Comparison of ENCODE assay signal across 18 cellular contexts in genomic region chr6:90072501-90072900, GRCh38.
DNase-seq lines count a peak whose midpoint lies in the region; ATAC-seq, FAIRE-seq and TF ChIP-seq lines count a peak whose summit lies in the region.
"Had no signal": no experiment of that assay in that cellular context is flagged by ENCODE, and none has a peak within 500 bp of the region (broad histone marks: within the 10 kb centered on the region; RNA-seq: fewer than 3 reads in every experiment).

No MANE protein-coding gene starts in this region.

- no peaks in the 10 kb centered on the region for H3K9me3 ChIP-seq in T-helper 17 cell (ENCODE audit: control insufficient read depth, low read length, poor library complexity, severe bottlenecking)
- H3K9me3 ChIP-seq: testis had no signal

- peak; percentile 26 for DNase-seq in activated CD4-positive, alpha-beta memory T cell treated with anti-CD3 and anti-CD28 coated beads for 36 hours
- DNase-seq in activated CD4-positive, alpha-beta memory T cell treated with anti-CD3 and anti-CD28 coated beads, Interleukin-2, amount 10 ng/mL, durations not matched to agents 7 days and 5 days = no peak
- DNase-seq in T-helper 17 cell (no peak), bronchial epithelial cell (ENCODE audit: low read depth) (peak; percentile 40), hypothalamus (lab: John Stamatoyannopoulos, UW) (no peak), mesothelial cell of epicardium (ENCODE audit: low spot score in 2 of 2, unreplicated experiment in 2 of 2) (no peak), NCI-H1048 (lab: John Stamatoyannopoulos, UW) (no peak)
- DNase-seq: ACHN, DMS153, H9, NCI-H1105, NCI-H2081 treated with DMSO at 0.1 percent for 48 hours, NCI-H510A treated with DMSO at 0.1 percent for 48 hours, testis had no signal

- CTCF ChIA-PET in activated CD4-positive, alpha-beta memory T cell treated with anti-CD3 and anti-CD28 coated beads for 36 hours (lab: Charles Lee) = interaction anchor here (1.0 to 1.6 kb wide), 2 partner anchors 28 to 132 kb away, joined by 3 to 6 read pairs; no protein-coding TSS in a partner anchor
- CTCF ChIA-PET in activated CD4-positive, alpha-beta memory T cell treated with anti-CD3 and anti-CD28 coated beads, Interleukin-2, amount 10 ng/mL, durations not matched to agents 7 days and 5 days (lab: Charles Lee) = interaction anchor here (1.2 kb wide), 1 partner anchor 132 kb away, joined by 4 read pairs; no protein-coding TSS in a partner anchor

- no peak for ATAC-seq in T-helper 17 cell
- peak; percentile 52 for ATAC-seq in stimulated activated memory B cell treated with anti-CD40 and anti-IgM and Interleukin-4, amounts not matched to agents 10 μg/mL and 1 μg/mL and 100 μg/mL, for 72 hours

- no peaks in the 10 kb centered on the region for H3K36me3 ChIP-seq in bronchial epithelial cell (ENCODE audit: control insufficient read depth, insufficient read depth, low read length)

- H3K9me3 Mint-ChIP-seq in activated CD4-positive, alpha-beta memory T cell treated with anti-CD3 and anti-CD28 coated beads for 36 hours = no peaks in the 10 kb centered on the region
- H3K9me3 Mint-ChIP-seq in activated CD4-positive, alpha-beta memory T cell treated with anti-CD3 and anti-CD28 coated beads, Interleukin-2, amount 10 ng/mL, durations not matched to agents 7 days and 5 days = no peaks in the 10 kb centered on the region
- no peaks in the 10 kb centered on the region for H3K9me3 Mint-ChIP-seq in stimulated activated memory B cell treated with anti-CD40 and anti-IgM and Interleukin-4, amounts not matched to agents 10 μg/mL and 1 μg/mL and 100 μg/mL, for 72 hours
- no peaks in the 10 kb centered on the region for H3K9me3 Mint-ChIP-seq in mesothelial cell of epicardium
- H3K9me3 Mint-ChIP-seq: CD14-positive monocyte; dendritic cell treated with granulocyte-macrophage colony-stimulating factor and Interleukin-4, amounts not matched to agents 40 ng/mL and 50 ng/mL, for 4 days; H9 had no signal

- intact Hi-C loops in activated CD4-positive, alpha-beta memory T cell treated with anti-CD3 and anti-CD28 coated beads for 36 hours (cut with micrococcal nuclease) = no loop called here

- no peaks in the 10 kb centered on the region for H3K27me3 Mint-ChIP-seq in activated CD4-positive, alpha-beta memory T cell treated with anti-CD3 and anti-CD28 coated beads for 36 hours
- H3K27me3 Mint-ChIP-seq in activated CD4-positive, alpha-beta memory T cell treated with anti-CD3 and anti-CD28 coated beads, Interleukin-2, amount 10 ng/mL, durations not matched to agents 7 days and 5 days = peaks cover 30% of the 10 kb centered on the region
- peaks cover 11% of the 10 kb centered on the region for H3K27me3 Mint-ChIP-seq in T-helper 17 cell
- no peaks in the 10 kb centered on the region for H3K27me3 Mint-ChIP-seq in stimulated activated memory B cell treated with anti-CD40 and anti-IgM and Interleukin-4, amounts not matched to agents 10 μg/mL and 1 μg/mL and 100 μg/mL, for 72 hours
- H3K27me3 Mint-ChIP-seq in mesothelial cell of epicardium (ENCODE audit: low read depth) = no peaks in the 10 kb centered on the region
- H3K27me3 Mint-ChIP-seq: dendritic cell treated with granulocyte-macrophage colony-stimulating factor and Interleukin-4, amounts not matched to agents 40 ng/mL and 50 ng/mL, for 4 days had no signal

- POLR2A ChIA-PET in activated CD4-positive, alpha-beta memory T cell treated with anti-CD3 and anti-CD28 coated beads for 36 hours (lab: Charles Lee) = interaction anchor here (0.8 kb wide), 1 partner anchor 64 kb away, joined by 4 read pairs; no protein-coding TSS in a partner anchor
- POLR2A ChIA-PET in activated CD4-positive, alpha-beta memory T cell treated with anti-CD3 and anti-CD28 coated beads, Interleukin-2, amount 10 ng/mL, durations not matched to agents 7 days and 5 days (lab: Charles Lee) = interaction anchor here (0.9 to 1.4 kb wide), 2 partner anchors 10 to 12 kb away, joined by 3 read pairs; no protein-coding TSS in a partner anchor

- H3K4me3 ChIP-seq in bronchial epithelial cell (ENCODE audit: low read depth, low read length) = no peak overlapping the region
- H3K4me3 ChIP-seq: testis had no signal

- peaks cover 93% of the 10 kb centered on the region for H3K4me1 Mint-ChIP-seq in activated CD4-positive, alpha-beta memory T cell treated with anti-CD3 and anti-CD28 coated beads for 36 hours (ENCODE audit: low read depth)
- H3K4me1 Mint-ChIP-seq in activated CD4-positive, alpha-beta memory T cell treated with anti-CD3 and anti-CD28 coated beads, Interleukin-2, amount 10 ng/mL, durations not matched to agents 7 days and 5 days = peaks cover 38% of the 10 kb centered on the region
- H3K4me1 Mint-ChIP-seq in T-helper 17 cell (peaks cover 57% of the 10 kb centered on the region), mesothelial cell of epicardium (peaks cover 20% of the 10 kb centered on the region)
- H3K4me1 Mint-ChIP-seq in stimulated activated memory B cell treated with anti-CD40 and anti-IgM and Interleukin-4, amounts not matched to agents 10 μg/mL and 1 μg/mL and 100 μg/mL, for 72 hours = peaks cover 93% of the 10 kb centered on the region

- TF ChIP-seq CTCF in bronchial epithelial cell (IDR thresholded peaks at IDR 0.05; ENCODE audit: insufficient read depth, low read length, severe bottlenecking) (no peak), mesothelial cell of epicardium (IDR thresholded peaks at IDR 0.05; ENCODE audit: unreplicated experiment) (no peak)

- FAIRE-seq in bronchial epithelial cell (lab: Jason Lieb, UNC) = no peak
- FAIRE-seq: frontal cortex had no signal

- H3K27me3 ChIP-seq in bronchial epithelial cell (ENCODE audit: control insufficient read depth, insufficient read depth, low read length) = no peaks in the 10 kb centered on the region
- H3K27me3 ChIP-seq: testis had no signal

- H3K36me3 Mint-ChIP-seq in activated CD4-positive, alpha-beta memory T cell treated with anti-CD3 and anti-CD28 coated beads for 36 hours = peaks cover 47% of the 10 kb centered on the region
- H3K36me3 Mint-ChIP-seq in activated CD4-positive, alpha-beta memory T cell treated with anti-CD3 and anti-CD28 coated beads, Interleukin-2, amount 10 ng/mL, durations not matched to agents 7 days and 5 days (ENCODE audit: low read depth) = peaks cover 37% of the 10 kb centered on the region
- H3K36me3 Mint-ChIP-seq in T-helper 17 cell (ENCODE audit: low read depth) (peaks cover 15% of the 10 kb centered on the region), mesothelial cell of epicardium (no peaks in the 10 kb centered on the region)
- H3K36me3 Mint-ChIP-seq in stimulated activated memory B cell treated with anti-CD40 and anti-IgM and Interleukin-4, amounts not matched to agents 10 μg/mL and 1 μg/mL and 100 μg/mL, for 72 hours = peaks cover 76% of the 10 kb centered on the region
- H3K36me3 Mint-ChIP-seq: CD14-positive monocyte had no signal

- peak overlapping the region; percentile 70 for H3K27ac Mint-ChIP-seq in activated CD4-positive, alpha-beta memory T cell treated with anti-CD3 and anti-CD28 coated beads for 36 hours
- no peak overlapping the region for H3K27ac Mint-ChIP-seq in activated CD4-positive, alpha-beta memory T cell treated with anti-CD3 and anti-CD28 coated beads, Interleukin-2, amount 10 ng/mL, durations not matched to agents 7 days and 5 days
- H3K27ac Mint-ChIP-seq in T-helper 17 cell (peak overlapping the region; percentile 56), mesothelial cell of epicardium (no peak overlapping the region)
- H3K27ac Mint-ChIP-seq in stimulated activated memory B cell treated with anti-CD40 and anti-IgM and Interleukin-4, amounts not matched to agents 10 μg/mL and 1 μg/mL and 100 μg/mL, for 72 hours = peak overlapping the region; percentile 66
- H3K27ac Mint-ChIP-seq: CD14-positive monocyte; dendritic cell treated with granulocyte-macrophage colony-stimulating factor and Interleukin-4, amounts not matched to agents 40 ng/mL and 50 ng/mL, for 4 days; H9 had no signal

- peak overlapping the region; percentile 10 for H3K4me3 Mint-ChIP-seq in activated CD4-positive, alpha-beta memory T cell treated with anti-CD3 and anti-CD28 coated beads for 36 hours
- H3K4me3 Mint-ChIP-seq in activated CD4-positive, alpha-beta memory T cell treated with anti-CD3 and anti-CD28 coated beads, Interleukin-2, amount 10 ng/mL, durations not matched to agents 7 days and 5 days = no peak overlapping the region
- peak overlapping the region; percentile 45 for H3K4me3 Mint-ChIP-seq in T-helper 17 cell
- peak overlapping the region; percentile 67 for H3K4me3 Mint-ChIP-seq in stimulated activated memory B cell treated with anti-CD40 and anti-IgM and Interleukin-4, amounts not matched to agents 10 μg/mL and 1 μg/mL and 100 μg/mL, for 72 hours
- no peak overlapping the region for H3K4me3 Mint-ChIP-seq in mesothelial cell of epicardium
- H3K4me3 Mint-ChIP-seq: CD14-positive monocyte; dendritic cell treated with granulocyte-macrophage colony-stimulating factor and Interleukin-4, amounts not matched to agents 40 ng/mL and 50 ng/mL, for 4 days; H9 had no signal

Comparison
In these comparisons a context has a peak if more than half of its experiments do, and no peak if none do; other contexts are left out.
1. DNase-seq: peak in activated CD4-positive, alpha-beta memory T cell treated with anti-CD3 and anti-CD28 coated beads for 36 hours (single experiment) and bronchial epithelial cell (single experiment); none in activated CD4-positive, alpha-beta memory T cell treated with anti-CD3 and anti-CD28 coated beads, Interleukin-2, amount 10 ng/mL, durations not matched to agents 7 days and 5 days (single experiment), T-helper 17 cell (0 of 3), hypothalamus (0 of 51), mesothelial cell of epicardium (0 of 2) and NCI-H1048 (single experiment).
2. H3K27ac Mint-ChIP-seq: peak in activated CD4-positive, alpha-beta memory T cell treated with anti-CD3 and anti-CD28 coated beads for 36 hours (single experiment), T-helper 17 cell (single experiment) and stimulated activated memory B cell treated with anti-CD40 and anti-IgM and Interleukin-4, amounts not matched to agents 10 μg/mL and 1 μg/mL and 100 μg/mL, for 72 hours (single experiment); none in activated CD4-positive, alpha-beta memory T cell treated with anti-CD3 and anti-CD28 coated beads, Interleukin-2, amount 10 ng/mL, durations not matched to agents 7 days and 5 days (single experiment) and mesothelial cell of epicardium (single experiment).
3. H3K4me3 Mint-ChIP-seq: peak in activated CD4-positive, alpha-beta memory T cell treated with anti-CD3 and anti-CD28 coated beads for 36 hours (single experiment), T-helper 17 cell (single experiment) and stimulated activated memory B cell treated with anti-CD40 and anti-IgM and Interleukin-4, amounts not matched to agents 10 μg/mL and 1 μg/mL and 100 μg/mL, for 72 hours (single experiment); none in activated CD4-positive, alpha-beta memory T cell treated with anti-CD3 and anti-CD28 coated beads, Interleukin-2, amount 10 ng/mL, durations not matched to agents 7 days and 5 days (single experiment) and mesothelial cell of epicardium (single experiment).